ENCODE assay signal across 10 cellular contexts in the genomic region with DNA sequence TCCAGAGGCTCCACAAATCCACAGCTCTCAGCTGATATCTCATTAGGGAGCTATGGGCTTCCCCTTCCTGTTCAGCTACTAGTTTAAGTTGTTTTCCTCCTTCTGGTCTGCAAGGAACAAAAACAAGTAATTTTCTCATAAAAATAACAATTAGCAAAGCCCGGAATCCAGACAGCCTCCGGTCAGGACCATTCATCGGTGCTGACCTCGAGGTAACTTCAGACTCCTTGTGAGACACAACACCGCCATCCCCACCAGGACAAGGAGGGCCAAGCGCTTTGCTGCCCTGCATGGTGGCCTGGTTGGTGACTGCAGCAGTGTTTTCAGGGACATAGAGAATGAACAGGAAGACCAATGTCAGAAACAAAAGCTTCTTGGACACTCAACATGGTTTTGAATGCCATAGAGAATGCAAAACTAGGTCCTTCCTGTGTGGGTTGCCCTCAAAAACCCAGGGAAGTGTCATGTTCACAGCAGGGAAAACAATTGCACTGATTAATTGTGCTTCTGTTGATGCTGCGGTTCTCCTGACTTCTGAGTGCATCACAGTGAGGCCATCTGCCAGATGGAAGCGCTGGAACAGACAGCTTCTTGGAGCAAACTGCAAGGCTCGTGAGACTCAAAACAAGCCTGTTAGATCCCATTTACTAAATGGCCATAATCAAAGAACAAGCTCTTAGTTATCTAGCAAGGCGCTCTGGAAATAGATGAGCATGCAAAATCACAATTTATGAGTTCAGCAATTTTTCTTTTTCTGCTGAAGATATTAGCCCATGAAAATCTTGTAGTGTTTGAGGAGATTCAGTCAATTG.
A peak's percentile ranks its signal among the peaks of the same experiment; 100 is the strongest.
DNase-seq lines count a peak whose midpoint lies in the region; ATAC-seq and TF ChIP-seq lines count a peak whose summit lies in the region.
"Had no signal": no experiment of that assay in that cellular context is flagged by ENCODE, and none has a peak within 500 bp of the region (broad histone marks: within the 10 kb centered on the region; RNA-seq: fewer than 3 reads in every experiment).

No MANE protein-coding gene starts in this region.

- H3K9me3 Mint-ChIP-seq in activated CD8-positive, alpha-beta T cell treated with anti-CD3 and anti-CD28 coated beads, Interleukin-2, amount 10 ng/mL, durations not matched to agents 7 days and 5 days (ENCODE audit: insufficient read depth) = no peaks in the 10 kb centered on the region
- H3K9me3 Mint-ChIP-seq in activated CD8-positive, alpha-beta T cell treated with anti-CD3 and anti-CD28 coated beads for 36 hours = no peaks in the 10 kb centered on the region
- no peaks in the 10 kb centered on the region for H3K9me3 Mint-ChIP-seq in mesothelial cell of epicardium
- H3K9me3 Mint-ChIP-seq in activated CD4-positive, alpha-beta T cell treated with anti-CD3 and anti-CD28 coated beads, Interleukin-2, amount 10 ng/mL, durations not matched to agents 7 days and 5 days = no peaks in the 10 kb centered on the region
- H3K9me3 Mint-ChIP-seq: activated B cell treated with CpG ODN at 0.5 μM for 24 hours had no signal

- TF ChIP-seq CTCF in activated CD8-positive, alpha-beta T cell treated with anti-CD3 and anti-CD28 coated beads for 36 hours (IDR thresholded peaks at IDR 0.05) = no peak
- TF ChIP-seq CTCF in mesothelial cell of epicardium (IDR thresholded peaks at IDR 0.05; ENCODE audit: unreplicated experiment) = no peak
- TF ChIP-seq CTCF in tibial artery (IDR thresholded peaks at IDR 0.05) = no peak

- H3K27me3 Mint-ChIP-seq in activated CD8-positive, alpha-beta T cell treated with anti-CD3 and anti-CD28 coated beads, Interleukin-2, amount 10 ng/mL, durations not matched to agents 7 days and 5 days (ENCODE audit: low read depth) = no peaks in the 10 kb centered on the region
- H3K27me3 Mint-ChIP-seq in activated CD8-positive, alpha-beta T cell treated with anti-CD3 and anti-CD28 coated beads for 36 hours = no peaks in the 10 kb centered on the region
- H3K27me3 Mint-ChIP-seq in mesothelial cell of epicardium (ENCODE audit: low read depth) = no peaks in the 10 kb centered on the region
- no peaks in the 10 kb centered on the region for H3K27me3 Mint-ChIP-seq in activated CD4-positive, alpha-beta T cell treated with anti-CD3 and anti-CD28 coated beads, Interleukin-2, amount 10 ng/mL, durations not matched to agents 7 days and 5 days
- H3K27me3 Mint-ChIP-seq: activated B cell treated with CpG ODN at 0.5 μM for 24 hours had no signal

- POLR2A ChIA-PET in activated CD8-positive, alpha-beta T cell treated with anti-CD3 and anti-CD28 coated beads, Interleukin-2, amount 10 ng/mL, durations not matched to agents 7 days and 5 days (lab: Charles Lee) = no interaction called here
- POLR2A ChIA-PET in activated CD8-positive, alpha-beta T cell treated with anti-CD3 and anti-CD28 coated beads for 36 hours (lab: Charles Lee) = interaction anchor here (0.7 kb wide), 1 partner anchor 547 kb away, joined by 3 read pairs; no protein-coding TSS in a partner anchor
- POLR2A ChIA-PET in activated CD4-positive, alpha-beta T cell treated with anti-CD3 and anti-CD28 coated beads, Interleukin-2, amount 10 ng/mL, durations not matched to agents 7 days and 5 days (lab: Charles Lee) = no interaction called here

- peaks cover 0 to 30% (median 19%) of the 10 kb centered on the region in 4 donors for H3K4me1 ChIP-seq in tibial artery

- no peak overlapping the region for H3K4me3 ChIP-seq in tibial artery

- peaks cover 45% of the 10 kb centered on the region for H3K4me1 Mint-ChIP-seq in activated CD8-positive, alpha-beta T cell treated with anti-CD3 and anti-CD28 coated beads, Interleukin-2, amount 10 ng/mL, durations not matched to agents 7 days and 5 days (ENCODE audit: low read depth)
- H3K4me1 Mint-ChIP-seq in activated CD8-positive, alpha-beta T cell treated with anti-CD3 and anti-CD28 coated beads for 36 hours (ENCODE audit: low read depth) = peaks cover 18% of the 10 kb centered on the region
- peaks cover 38% of the 10 kb centered on the region for H3K4me1 Mint-ChIP-seq in mesothelial cell of epicardium
- H3K4me1 Mint-ChIP-seq in activated CD4-positive, alpha-beta T cell treated with anti-CD3 and anti-CD28 coated beads, Interleukin-2, amount 10 ng/mL, durations not matched to agents 7 days and 5 days = peaks cover 29% of the 10 kb centered on the region

- H3K4me3 Mint-ChIP-seq in activated CD8-positive, alpha-beta T cell treated with anti-CD3 and anti-CD28 coated beads, Interleukin-2, amount 10 ng/mL, durations not matched to agents 7 days and 5 days = no peak overlapping the region
- H3K4me3 Mint-ChIP-seq in activated CD8-positive, alpha-beta T cell treated with anti-CD3 and anti-CD28 coated beads for 36 hours = no peak overlapping the region
- no peak overlapping the region for H3K4me3 Mint-ChIP-seq in mesothelial cell of epicardium
- H3K4me3 Mint-ChIP-seq in activated CD4-positive, alpha-beta T cell treated with anti-CD3 and anti-CD28 coated beads, Interleukin-2, amount 10 ng/mL, durations not matched to agents 7 days and 5 days = no peak overlapping the region
- H3K4me3 Mint-ChIP-seq: activated B cell treated with CpG ODN at 0.5 μM for 24 hours had no signal

- no peak for ATAC-seq in activated CD8-positive, alpha-beta T cell treated with anti-CD3 and anti-CD28 coated beads, Interleukin-2, amount 10 ng/mL, durations not matched to agents 7 days and 5 days
- ATAC-seq in activated CD8-positive, alpha-beta T cell treated with anti-CD3 and anti-CD28 coated beads for 36 hours = no peak
- ATAC-seq in HG03520 (IDR thresholded peaks at IDR 0.05; ENCODE audit: unreplicated experiment) = no peak

- peaks cover 8% of the 10 kb centered on the region for H3K36me3 Mint-ChIP-seq in activated CD8-positive, alpha-beta T cell treated with anti-CD3 and anti-CD28 coated beads, Interleukin-2, amount 10 ng/mL, durations not matched to agents 7 days and 5 days (ENCODE audit: low read depth)
- peaks cover 3% of the 10 kb centered on the region for H3K36me3 Mint-ChIP-seq in activated CD8-positive, alpha-beta T cell treated with anti-CD3 and anti-CD28 coated beads for 36 hours (ENCODE audit: low read depth)
- no peaks in the 10 kb centered on the region for H3K36me3 Mint-ChIP-seq in mesothelial cell of epicardium
- H3K36me3 Mint-ChIP-seq in activated CD4-positive, alpha-beta T cell treated with anti-CD3 and anti-CD28 coated beads, Interleukin-2, amount 10 ng/mL, durations not matched to agents 7 days and 5 days (ENCODE audit: low read depth) = peaks cover 9% of the 10 kb centered on the region

- CTCF ChIA-PET in activated CD8-positive, alpha-beta T cell treated with anti-CD3 and anti-CD28 coated beads, Interleukin-2, amount 10 ng/mL, durations not matched to agents 7 days and 5 days (lab: Charles Lee) = no interaction called here
- CTCF ChIA-PET in activated CD8-positive, alpha-beta T cell treated with anti-CD3 and anti-CD28 coated beads for 36 hours (lab: Charles Lee) = no interaction called here
- CTCF ChIA-PET in activated CD4-positive, alpha-beta T cell treated with anti-CD3 and anti-CD28 coated beads, Interleukin-2, amount 10 ng/mL, durations not matched to agents 7 days and 5 days (lab: Charles Lee) = interaction anchor here (0.8 to 2.1 kb wide), 5 partner anchors 10 to 22 kb away, joined by 3 to 7 read pairs (median 3); no protein-coding TSS in a partner anchor

- peak overlapping the region; percentile 9 to 13 for H3K27ac ChIP-seq in tibial artery

- no peaks in the 10 kb centered on the region for H3K9me3 ChIP-seq in tibial artery

- no peak for DNase-seq in activated CD8-positive, alpha-beta T cell treated with anti-CD3 and anti-CD28 coated beads, Interleukin-2, amount 10 ng/mL, durations not matched to agents 7 days and 5 days
- no peak for DNase-seq in activated CD8-positive, alpha-beta T cell treated with anti-CD3 and anti-CD28 coated beads for 36 hours
- DNase-seq in dermis blood vessel endothelial cell (peak; percentile 89), mesothelial cell of epicardium (ENCODE audit: low spot score in 2 of 2, unreplicated experiment in 2 of 2) (no peak), tibial artery (peak in 1 of 2 donors; percentile 69), NCI-H1436 treated with DMSO at 0.1 percent for 48 hours (lab: John Stamatoyannopoulos, UW) (no peak)
- no peak for DNase-seq in activated CD4-positive, alpha-beta T cell treated with anti-CD3 and anti-CD28 coated beads, Interleukin-2, amount 10 ng/mL, durations not matched to agents 7 days and 5 days
- DNase-seq: activated B cell treated with CpG ODN at 0.5 μM for 24 hours, NCI-H1930 had no signal

- no peaks in the 10 kb centered on the region for H3K36me3 ChIP-seq in tibial artery

- peak overlapping the region; percentile 23 for H3K27ac Mint-ChIP-seq in activated CD8-positive, alpha-beta T cell treated with anti-CD3 and anti-CD28 coated beads, Interleukin-2, amount 10 ng/mL, durations not matched to agents 7 days and 5 days
- H3K27ac Mint-ChIP-seq in activated CD8-positive, alpha-beta T cell treated with anti-CD3 and anti-CD28 coated beads for 36 hours = no peak overlapping the region
- peak overlapping the region; percentile 64 for H3K27ac Mint-ChIP-seq in mesothelial cell of epicardium
- no peak overlapping the region for H3K27ac Mint-ChIP-seq in activated CD4-positive, alpha-beta T cell treated with anti-CD3 and anti-CD28 coated beads, Interleukin-2, amount 10 ng/mL, durations not matched to agents 7 days and 5 days
- H3K27ac Mint-ChIP-seq: activated B cell treated with CpG ODN at 0.5 μM for 24 hours had no signal

- no peaks in the 10 kb centered on the region for H3K27me3 ChIP-seq in tibial artery

- intact Hi-C loops in activated CD8-positive, alpha-beta T cell treated with anti-CD3 and anti-CD28 coated beads for 36 hours (cut with micrococcal nuclease) = no loop called here
- intact Hi-C loops in tibial artery (cut with DNase I; ENCODE audit: low total_unique reads) = no loop called here

Comparison
In these comparisons a context has a peak if more than half of its experiments do, and no peak if none do; other contexts are left out.
1. H3K27ac Mint-ChIP-seq: peak in activated CD8-positive, alpha-beta T cell treated with anti-CD3 and anti-CD28 coated beads, Interleukin-2, amount 10 ng/mL, durations not matched to agents 7 days and 5 days (single experiment) and mesothelial cell of epicardium (single experiment); none in activated CD8-positive, alpha-beta T cell treated with anti-CD3 and anti-CD28 coated beads for 36 hours (single experiment) and activated CD4-positive, alpha-beta T cell treated with anti-CD3 and anti-CD28 coated beads, Interleukin-2, amount 10 ng/mL, durations not matched to agents 7 days and 5 days (single experiment).